In genomic region chr3:131172502-131172901, GRCh38 we compare ENCODE assay signal across 33 cellular contexts.
DNase-seq lines count a peak whose midpoint lies in the region; ATAC-seq, FAIRE-seq and TF ChIP-seq lines count a peak whose summit lies in the region.
"Had no signal": no experiment of that assay in that cellular context is flagged by ENCODE, and none has a peak within 500 bp of the region (broad histone marks: within the 10 kb centered on the region; RNA-seq: fewer than 3 reads in every experiment).

No MANE protein-coding gene starts in this region.

- TF ChIP-seq CTCF in Loucy (conservative IDR thresholded peaks at IDR 0.05; ENCODE audit: low read length) (no peak), K562 (IDR thresholded peaks at IDR 0.05 in 2 of 3, conservative IDR thresholded peaks at IDR 0.05 in 1 of 3; ENCODE audit: insufficient read depth in 2 of 3, low read depth in 1 of 3, low read length in 3 of 3) (no peak)

- H3K4me1 ChIP-seq in Loucy (ENCODE audit: insufficient read depth, low read length, poor library complexity, severe bottlenecking) (peaks cover 37% of the 10 kb centered on the region), K562 (replicated peaks in 1 of 2; ENCODE audit: control insufficient read depth in 2 of 2, insufficient read depth in 2 of 2, low read length in 2 of 2) (no peaks in the 10 kb centered on the region), small intestine (ENCODE audit: control insufficient read depth in 2 of 2, insufficient read depth in 1 of 2, low read depth in 1 of 2, low read length in 1 of 2) (no peaks in the 10 kb centered on the region), mesenchymal stem cell (ENCODE audit: control insufficient read depth, insufficient read depth, low read depth, low read length) (peaks cover 2% of the 10 kb centered on the region)
- H3K4me1 ChIP-seq: A549, Caco-2 had no signal

- in situ Hi-C loops in K562 (cut with MboI) = no loop called here

- H4K8ac ChIP-seq in mesenchymal stem cell (ENCODE audit: low read length) = no peak overlapping the region

- FAIRE-seq in K562 (lab: Jason Lieb, UNC) (no peak), small intestine (lab: Jason Lieb, UNC) (no peak)
- FAIRE-seq: A204.1, A549, D721Med had no signal

- H3K4ac ChIP-seq in mesenchymal stem cell (ENCODE audit: low read depth in 1 of 2, low read length in 2 of 2) = no peak overlapping the region

- DNase-seq in K562 (ENCODE audit: extremely low read depth in 1 of 4, low spot score in 3 of 4) (no peak), small intestine (peak; percentile 1), mesenchymal stem cell (no peak), HUDEP-2 (lab: John Stamatoyannopoulos, UW; ENCODE audit: unreplicated experiment in 76 of 76) (no peak)
- no peak for DNase-seq in activated T-cell treated with anti-CD3 and anti-CD28 coated beads, Interleukin-2, amount 50 U/mL, for 1 hour
- DNase-seq: 8988T; ACHN; AML-193; BE2C; C1 segment of cervical spinal cord; Caco-2; Calu3; CD4-positive, alpha-beta memory T cell; CD4-positive, alpha-beta T cell; CD4-positive, CD25-positive, alpha-beta regulatory T cell; CD8-positive, alpha-beta memory T cell; CD8-positive, alpha-beta T cell; COR-L47; DMS 273 treated with DMSO at 0.1 percent for 48 hours; DMS153; DMS53; DMS79; DMS79 treated with DMSO at 0.1 percent for 48 hours; DND-41; EL had no signal

- CTCF ChIA-PET in K562 (lab: Yijun Ruan, JAX; ENCODE audit: low intra/inter-chr PET ratio) = no interaction called here

- H3K79me2 ChIP-seq in Loucy (ENCODE audit: insufficient read depth, low read length) (no peaks in the 10 kb centered on the region), K562 (ENCODE audit: control insufficient read depth, insufficient read depth, low read length) (no peaks in the 10 kb centered on the region)

- H2BK120ac ChIP-seq in mesenchymal stem cell (ENCODE audit: low read depth, low read length) = no peak overlapping the region

- H3K27me3 ChIP-seq in Loucy (ENCODE audit: insufficient read depth, low read length, poor library complexity, severe bottlenecking) (no peaks in the 10 kb centered on the region), K562 (ENCODE audit: control insufficient read depth in 2 of 2, insufficient read depth in 2 of 2, low read length in 2 of 2) (peaks cover 0 to 5% of the 10 kb centered on the region in 2 experiments; a peak in 1 of 5 replicates), small intestine (ENCODE audit: control insufficient read depth in 2 of 2, insufficient read depth in 2 of 2, low read length in 2 of 2) (no peaks in the 10 kb centered on the region), mesenchymal stem cell (ENCODE audit: control insufficient read depth in 1 of 2, insufficient read depth in 1 of 2, low read length in 2 of 2) (no peaks in the 10 kb centered on the region)
- H3K27me3 ChIP-seq: BE2C; BLaER1; BLaER1 treated with 17β-estradiol and CSF1 and Interleukin-3, amounts not matched to agents 10 nM and 100 nM had no signal

- H3K4me2 ChIP-seq in Loucy (ENCODE audit: low read depth, low read length, poor library complexity, severe bottlenecking) (peak overlapping the region; percentile 65), K562 (ENCODE audit: insufficient read depth, low read length) (no peak overlapping the region), mesenchymal stem cell (ENCODE audit: low read length, poor library complexity, severe bottlenecking) (no peak overlapping the region)
- H3K4me2 ChIP-seq: A549, BLaER1 had no signal

- no peak overlapping the region for H3K9ac ChIP-seq in Loucy (ENCODE audit: low read depth, low read length, poor library complexity, severe bottlenecking)
- H3K9ac ChIP-seq in K562 (ENCODE audit: insufficient read depth in 1 of 2, low read depth in 2 of 2, low read length in 2 of 2) = no peak overlapping the region
- no peak overlapping the region for H3K9ac ChIP-seq in mesenchymal stem cell (ENCODE audit: low read length)
- H3K9ac ChIP-seq: BLaER1; BLaER1 treated with 17β-estradiol and CSF1 and Interleukin-3, amounts not matched to agents 10 nM and 100 nM had no signal

- H3K36me3 ChIP-seq in Loucy (ENCODE audit: insufficient read depth, low read length) = no peaks in the 10 kb centered on the region
- no peaks in the 10 kb centered on the region for H3K36me3 ChIP-seq in K562 (ENCODE audit: control insufficient read depth, insufficient read depth, low read length)
- H3K36me3 ChIP-seq in small intestine (ENCODE audit: control insufficient read depth in 2 of 2, insufficient read depth in 2 of 2, low read length in 2 of 2) = no peaks in the 10 kb centered on the region
- peaks cover 0 to 3% of the 10 kb centered on the region in 2 experiments for H3K36me3 ChIP-seq in mesenchymal stem cell (ENCODE audit: control insufficient read depth in 1 of 2, insufficient read depth in 2 of 2, low read depth in 1 of 2, low read length in 2 of 2)
- H3K36me3 ChIP-seq: BE2C; BLaER1; BLaER1 treated with 17β-estradiol and CSF1 and Interleukin-3, amounts not matched to agents 10 nM and 100 nM had no signal

- no peak overlapping the region for H3K18ac ChIP-seq in mesenchymal stem cell (ENCODE audit: low read depth in 1 of 2, low read length in 2 of 2)

- no peak overlapping the region for H2BK15ac ChIP-seq in mesenchymal stem cell (ENCODE audit: low read depth, poor library complexity, severe bottlenecking)

- TF ChIP-seq RAD21 in K562 (CRISPR knock-in tag; conservative IDR thresholded peaks at IDR 0.05 in 1 of 2, IDR thresholded peaks at IDR 0.05 in 1 of 2) = no peak

- BruUV-seq in K562 (replicated peaks; lab: Mats Ljungman, UMichigan) = no TSS peak

- POLR2A ChIA-PET in K562 (lab: Yijun Ruan, JAX) = no interaction called here

- H3K27ac ChIP-seq in K562 (ENCODE audit: extremely low read depth, low read depth, low read length) = no peak overlapping the region
- no peak overlapping the region for H3K27ac ChIP-seq in small intestine (ENCODE audit: low read depth in 1 of 2, low read length in 1 of 2)
- no peak overlapping the region for H3K27ac ChIP-seq in mesenchymal stem cell (ENCODE audit: low read length, poor library complexity, severe bottlenecking)
- H3K27ac ChIP-seq: 22Rv1, A549, BLaER1, C4-2B had no signal

- H4K91ac ChIP-seq in mesenchymal stem cell (ENCODE audit: low read length) = no peak overlapping the region

- H3F3A ChIP-seq in Loucy (ENCODE audit: low read depth) = peaks cover 6% of the 10 kb centered on the region; the same call in 1 of the 2 replicates

- no peaks in the 10 kb centered on the region for H3K9me1 ChIP-seq in K562 (ENCODE audit: control insufficient read depth, insufficient read depth, low read length)

- H4K20me1 ChIP-seq in Loucy (ENCODE audit: insufficient read depth, low read length, poor library complexity, severe bottlenecking) (no peaks in the 10 kb centered on the region), K562 (replicated peaks; ENCODE audit: control insufficient read depth, insufficient read depth, low read length) (no peaks in the 10 kb centered on the region)
- H4K20me1 ChIP-seq: BLaER1; BLaER1 treated with 17β-estradiol and CSF1 and Interleukin-3, amounts not matched to agents 10 nM and 100 nM had no signal

- H2AFZ ChIP-seq in Loucy (ENCODE audit: low read length) = no peak overlapping the region
- no peak overlapping the region for H2AFZ ChIP-seq in K562 (ENCODE audit: low read depth, low read length)
- H2AFZ ChIP-seq in mesenchymal stem cell (ENCODE audit: low read depth, low read length) = no peak overlapping the region

- no peaks in the 10 kb centered on the region for H3K79me1 ChIP-seq in mesenchymal stem cell (replicated peaks; ENCODE audit: low read length, poor library complexity, severe bottlenecking)

- H3K23ac ChIP-seq in mesenchymal stem cell (ENCODE audit: low read length in 2 of 2) = no peak overlapping the region

- H3K14ac ChIP-seq in mesenchymal stem cell (ENCODE audit: low read length in 2 of 2) = no peak overlapping the region

- TF ChIP-seq POLR2A in K562 (conservative IDR thresholded peaks at IDR 0.05) = no peak

- ATAC-seq in K562 = no peak
- ATAC-seq: A549; CD8-positive, alpha-beta T cell had no signal

- no peak overlapping the region for H2BK12ac ChIP-seq in mesenchymal stem cell (ENCODE audit: low read length in 2 of 2)

- no peak overlapping the region for H2AK5ac ChIP-seq in mesenchymal stem cell (ENCODE audit: low read length, severe bottlenecking)

- no peaks in the 10 kb centered on the region for H3K9me2 ChIP-seq in Loucy (replicated peaks; ENCODE audit: low read depth, low read length)

- intact Hi-C loops in K562 (cut with micrococcal nuclease) = no loop called here

- no peak overlapping the region for H3K4me3 ChIP-seq in Loucy (ENCODE audit: low read length, poor library complexity, severe bottlenecking)
- H3K4me3 ChIP-seq in K562 = no peak overlapping the region
- H3K4me3 ChIP-seq in small intestine (ENCODE audit: low read depth in 1 of 2, low read length in 2 of 2) = no peak overlapping the region
- H3K4me3 ChIP-seq in mesenchymal stem cell (ENCODE audit: insufficient read depth in 1 of 2, low read depth in 1 of 2, low read length in 2 of 2) = no peak overlapping the region
- H3K4me3 ChIP-seq: A549; BLaER1; BLaER1 treated with 17β-estradiol and CSF1 and Interleukin-3, amounts not matched to agents 10 nM and 100 nM had no signal

- no peak overlapping the region for H2BK5ac ChIP-seq in mesenchymal stem cell (ENCODE audit: low read depth, low read length, poor library complexity, severe bottlenecking)

- H3K9me3 ChIP-seq in Loucy (ENCODE audit: insufficient read depth, low read depth, low read length) (no peaks in the 10 kb centered on the region), K562 (replicated peaks; ENCODE audit: control insufficient read depth, insufficient read depth, low read depth, low read length) (no peaks in the 10 kb centered on the region), small intestine (ENCODE audit: control insufficient read depth, low read depth) (no peaks in the 10 kb centered on the region), mesenchymal stem cell (ENCODE audit: control insufficient read depth, low read length) (no peaks in the 10 kb centered on the region)
- H3K9me3 ChIP-seq: A549; BE2C; BLaER1; BLaER1 treated with 17β-estradiol and CSF1 and Interleukin-3, amounts not matched to agents 10 nM and 100 nM; Caco-2 had no signal

- WGBS in K562 (ENCODE audit: insufficient coverage, low coverage, missing lambda C conversion rate) = 0% methylated on average over 1 of the region's 1 CpG
- WGBS in small intestine, 3 donors = 91 to 98% (median 93%) methylated on average over 1 of the region's 1 CpG
- WGBS in mesenchymal stem cell = 88% methylated on average over 1 of the region's 1 CpG

- no peak for TF ChIP-seq EP300 in K562 (IDR thresholded peaks at IDR 0.05; ENCODE audit: low read length)

TF ChIP-seq in K562, 482 proteins besides CTCF, POLR2A, EP300 and RAD21 (continues in another document):
- TF ChIP-seq HNRNPH1 (optimal IDR thresholded peaks at IDR 0.05; ENCODE audit: low read depth, low read length) (no peak), TEAD2 (tag; IDR thresholded peaks at IDR 0.05) (no peak; the same call in 1 of the 2 replicates), ZNF79 (CRISPR knock-in tag; IDR thresholded peaks at IDR 0.05; ENCODE audit: low read depth) (0 out of 2 replicates have a peak, but pooled peaks have one; percentile 54)
